Comparison of ENCODE assay signal across 17 cellular contexts in the genomic region with DNA sequence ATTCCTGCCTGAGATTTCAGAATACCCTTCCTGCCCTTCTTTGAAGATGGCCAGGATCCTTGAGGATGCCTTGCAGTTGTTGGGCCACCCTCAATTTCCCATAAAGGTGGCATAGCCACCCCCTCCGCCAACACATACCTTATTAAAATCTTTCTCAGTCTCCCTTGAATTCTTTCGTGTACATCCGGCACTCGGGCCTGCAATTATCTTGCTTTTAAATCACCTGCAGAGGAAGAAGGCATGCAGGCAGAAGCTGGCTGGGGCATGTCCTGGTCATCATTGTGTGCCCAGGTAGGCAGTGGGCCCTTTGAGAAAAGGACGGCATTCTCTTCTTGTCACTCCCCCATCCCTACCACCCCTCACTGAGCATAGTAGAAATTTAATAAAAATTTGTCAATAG.
A peak's percentile ranks its signal among the peaks of the same experiment; 100 is the strongest.
DNase-seq lines count a peak whose midpoint lies in the region; ATAC-seq and TF ChIP-seq lines count a peak whose summit lies in the region.
"Had no signal": no experiment of that assay in that cellular context is flagged by ENCODE, and none has a peak within 500 bp of the region (broad histone marks: within the 10 kb centered on the region; RNA-seq: fewer than 3 reads in every experiment).

No MANE protein-coding gene starts in this region.

- H3K27ac ChIP-seq in C4-2B (peak overlapping the region; percentile 51), prostate gland (peak overlapping the region; percentile 15 to 52), MM.1S (ENCODE audit: low read length) (no peak overlapping the region)
- H3K27ac ChIP-seq: BLaER1 had no signal

- H3K9me3 ChIP-seq in prostate gland (no peaks in the 10 kb centered on the region), MM.1S (replicated peaks; ENCODE audit: insufficient read depth, low read length) (no peaks in the 10 kb centered on the region)
- H3K9me3 ChIP-seq: HAP-1 had no signal

- no peaks in the 10 kb centered on the region for H3K79me2 ChIP-seq in MM.1S (ENCODE audit: low read length)

- H3K9ac ChIP-seq in MM.1S (ENCODE audit: low read length), result no peak overlapping the region
- H3K9ac ChIP-seq: BLaER1 had no signal

- H3K27me3 ChIP-seq in prostate gland (replicated peaks; ENCODE audit: insufficient read depth), result no peaks in the 10 kb centered on the region
- no peaks in the 10 kb centered on the region for H3K27me3 ChIP-seq in MM.1S (replicated peaks; ENCODE audit: insufficient read depth, low read length)
- H3K27me3 ChIP-seq: BLaER1 had no signal

- H3K36me3 ChIP-seq in prostate gland, result no peaks in the 10 kb centered on the region
- H3K36me3 ChIP-seq in MM.1S (replicated peaks; ENCODE audit: insufficient read depth, low read length), result no peaks in the 10 kb centered on the region
- H3K36me3 ChIP-seq: BLaER1, HAP-1 had no signal

- H3K4me3 ChIP-seq in prostate gland (no peak overlapping the region), MM.1S (ENCODE audit: low read length) (no peak overlapping the region)
- H3K4me3 ChIP-seq: BLaER1, HAP-1 had no signal

- intact Hi-C loops in prostate gland (cut with DNase I) (no loop called here), head of caudate nucleus (cut with DNase I) (no loop called here)

- no peak overlapping the region for H2AFZ ChIP-seq in MM.1S (ENCODE audit: low read length)

- DNase-seq in NCI-H69 (lab: John Stamatoyannopoulos, UW), result peak; percentile 3
- peak; percentile 60 for DNase-seq in islet precursor cell
- DNase-seq in prostate gland (ENCODE audit: low spot score), result no peak
- DNase-seq in MM.1S, result no peak
- no peak for DNase-seq in NCI-H2196 treated with DMSO at 0.1 percent for 48 hours (lab: John Stamatoyannopoulos, UW; ENCODE audit: unreplicated experiment)
- no peak for DNase-seq in head of caudate nucleus
- DNase-seq: Calu3; CD4-positive, alpha-beta T cell; CD8-positive, alpha-beta memory T cell; DMS79 treated with DMSO at 0.1 percent for 48 hours; GF-D8; GOT3; HFFc6 had no signal

- no peaks in the 10 kb centered on the region for H3K9me2 ChIP-seq in MM.1S (replicated peaks; ENCODE audit: insufficient read depth, low read length)

- H3F3A ChIP-seq in MM.1S (ENCODE audit: insufficient read depth, low read length), result no peaks in the 10 kb centered on the region

- H3K4me2 ChIP-seq in MM.1S (ENCODE audit: low read depth, low read length), result no peak overlapping the region
- H3K4me2 ChIP-seq: BLaER1 had no signal

- H3K4me1 ChIP-seq in prostate gland (replicated peaks), result peaks cover 15% of the 10 kb centered on the region
- no peaks in the 10 kb centered on the region for H3K4me1 ChIP-seq in MM.1S (ENCODE audit: low read length)
- H3K4me1 ChIP-seq: BLaER1 had no signal

- TF ChIP-seq CTCF in C4-2B (conservative IDR thresholded peaks at IDR 0.05) (no peak), prostate gland (IDR thresholded peaks at IDR 0.05) (no peak), MM.1S (IDR thresholded peaks at IDR 0.05; ENCODE audit: low read length) (no peak)

- H4K20me1 ChIP-seq in MM.1S (ENCODE audit: insufficient read depth, low read length), result no peaks in the 10 kb centered on the region
- H4K20me1 ChIP-seq: BLaER1 had no signal

- 49% methylated on average over 5 of the region's 5 CpGs for WGBS in prostate gland

- TF ChIP-seq POLR2A in prostate gland (IDR thresholded peaks at IDR 0.05), result no peak

- no peak for ATAC-seq in GM19351 (IDR thresholded peaks at IDR 0.05; ENCODE audit: unreplicated experiment)

Comparison
In these comparisons a context has a peak if more than half of its experiments do, and no peak if none do; other contexts are left out.
1. DNase-seq: peak in NCI-H69 (single experiment) and islet precursor cell (single experiment); none in prostate gland (single experiment), MM.1S (single experiment), NCI-H2196 treated with DMSO at 0.1 percent for 48 hours (single experiment) and head of caudate nucleus (0 of 42).